ENCODE assay signal across 1 cellular context in genomic region chr10:116970050-116970449, GRCh38.
TF ChIP-seq lines count a peak whose summit lies in the region.

No MANE protein-coding gene starts in this region.

TF ChIP-seq in HepG2, 621 proteins besides CTCF, POLR2A, EP300 and RAD21:
- TF ChIP-seq ELF4 (CRISPR knock-in tag; IDR thresholded peaks at IDR 0.05; ENCODE audit: borderline replicate concordance) (no peak), NFE2L2 (IDR thresholded peaks at IDR 0.05; ENCODE audit: low read length) (peak; percentile 71; the same call in 1 of the 2 replicates), MAFK (conservative IDR thresholded peaks at IDR 0.05 in 1 of 2, IDR thresholded peaks at IDR 0.05 in 1 of 2; ENCODE audit: low read length in 2 of 2) (peak; percentile 27 to 44; a peak in 3 of 4 replicates)
TF ChIP-seq in HepG2: peak in this region for 2.
